ENCODE assay signal across 8 cellular contexts in genomic region chr5:181167814-181168488, GRCh38. TPM values are rescaled to one million over a fixed set of nuclear protein-coding genes. Genes with fewer than 3 reads are reported as not detected.
DNase-seq lines count a peak whose midpoint lies in the region; ATAC-seq, FAIRE-seq and TF ChIP-seq lines count a peak whose summit lies in the region.

No MANE protein-coding gene starts in this region.

- peak; percentile 73 for TF ChIP-seq CTCF in A549 (IDR thresholded peaks at IDR 0.05)
- peak; percentile 37 for TF ChIP-seq CTCF in epithelial cell of esophagus (IDR thresholded peaks at IDR 0.05; ENCODE audit: insufficient read depth, low read depth, low read length, missing control alignments)

- H3K4me3 ChIP-seq in A549 (peak overlapping the region; percentile 13; the same call in 1 of the 3 replicates), epithelial cell of esophagus (ENCODE audit: low read length) (no peak overlapping the region)

- POLR2A ChIA-PET in A549 (lab: Yijun Ruan, JAX): interaction anchor here (1.1 kb wide), 1 partner anchor 17 kb away, joined by 4 read pairs; no protein-coding TSS in a partner anchor

- FAIRE-seq in A549 (lab: Jason Lieb, UNC): no peak

- 10% methylated on average over 11 of the region's 11 CpGs for WGBS in A549 (ENCODE audit: missing lambda C conversion rate)

- H3K4me2 ChIP-seq in A549: peak overlapping the region; percentile 76

- TF ChIP-seq POLR2A in A549 (IDR thresholded peaks at IDR 0.05; ENCODE audit: low read length): no peak

- H3K27ac ChIP-seq in A549: 0 out of 6 replicates have a peak overlapping the region, but pooled peaks of 1 of the 2 experiments have one; percentile 33

- CTCF ChIA-PET in A549 (lab: Yijun Ruan, JAX): interaction anchor here (0.6 to 2.2 kb wide), 29 partner anchors 8 to 400 kb away, joined by 3 to 26 read pairs (median 4); partner anchors contain the start of gene TRIM7

- no peak for TF ChIP-seq EP300 in A549 (IDR thresholded peaks at IDR 0.05)

- H3K9me3 ChIP-seq in A549: no peaks in the 10 kb centered on the region

- ATAC-seq in A549 (no peak), GM19035 (IDR thresholded peaks at IDR 0.05; ENCODE audit: unreplicated experiment) (no peak)

- DNase-seq in A549 (ENCODE audit: low read depth in 1 of 2, low spot score in 1 of 2): peak in 1 of 2 experiments; percentile 70
- peak; percentile 28 for DNase-seq in ELR (ENCODE audit: low read depth)
- peak; percentile 86 for DNase-seq in NCI-H82 (lab: John Stamatoyannopoulos, UW)
- peak; percentile 31 for DNase-seq in epithelial cell of esophagus (ENCODE audit: low read depth)
- DNase-seq in T-helper 1 cell: no peak
- no peak for DNase-seq in NCI-H187 (lab: John Stamatoyannopoulos, UW)
- DNase-seq in NCI-H1048 (lab: John Stamatoyannopoulos, UW): no peak

- peaks cover 29% of the 10 kb centered on the region for H3K4me1 ChIP-seq in A549

- peak; percentile 43 to 46; a peak in 4 of 5 replicates for TF ChIP-seq RAD21 in A549 (conservative IDR thresholded peaks at IDR 0.05 in 1 of 2, IDR thresholded peaks at IDR 0.05 in 1 of 2)

TF ChIP-seq in A549, 52 proteins besides CTCF, POLR2A, EP300 and RAD21:
- TF ChIP-seq NPAS2 (CRISPR knock-in tag; IDR thresholded peaks at IDR 0.05; ENCODE audit: borderline replicate concordance) (no peak), GATA3 (IDR thresholded peaks at IDR 0.05; ENCODE audit: borderline replicate concordance) (peak; percentile 74), TP53 (CRISPR knock-in tag; IDR thresholded peaks at IDR 0.05) (no peak), EHF (CRISPR knock-in tag; IDR thresholded peaks at IDR 0.05) (no peak), TFCP2L1 (CRISPR knock-in tag; IDR thresholded peaks at IDR 0.05) (no peak), SMC3 (IDR thresholded peaks at IDR 0.05) (peak; percentile 52), PBX3 (IDR thresholded peaks at IDR 0.05) (no peak), SREBF2 (IDR thresholded peaks at IDR 0.05) (no peak), HOXB13 (CRISPR knock-in tag; IDR thresholded peaks at IDR 0.05; ENCODE audit: low read depth) (no peak), NR3C1 (IDR thresholded peaks at IDR 0.05) (no peak), JUN (IDR thresholded peaks at IDR 0.05) (no peak), KDM1A (IDR thresholded peaks at IDR 0.05; ENCODE audit: low read depth) (no peak), ZFP36 (IDR thresholded peaks at IDR 0.05; ENCODE audit: borderline replicate concordance, partially characterized antibody) (no peak)

RNA-seq across cellular contexts. Expression of gene OR2V2, which starts 20.6 kb away (rescaled TPM):
- polyA plus RNA-seq in A549 (2011; rRNA removed): not detected in 2 replicates
- polyA plus RNA-seq in A549 (2012; cell fraction: cytosol; rRNA removed): not detected in 2 replicates
- not detected in 2 replicates for polyA plus RNA-seq in A549 (2012; cell fraction: nucleus; rRNA removed)
- polyA plus RNA-seq in A549 (2017; fragmentation: RNase III; extraction: RNeasy Plus Mini Kit Qiagen cat#74134 plus additional on column Dnase treatment): not detected in 3 replicates
- not detected in 2 replicates for polyA minus RNA-seq in A549 (2011; rRNA and poly(A)+ RNA removed)

RNA-seq across cellular contexts. Expression of gene OR2V1, which starts 37.0 kb away (rescaled TPM):
- not detected in 2 replicates for polyA plus RNA-seq in A549 (2011; rRNA removed)
- not detected in 2 replicates for polyA plus RNA-seq in A549 (2012; cell fraction: cytosol; rRNA removed)
- polyA plus RNA-seq in A549 (2012; cell fraction: nucleus; rRNA removed): not detected in 2 replicates
- not detected in 3 replicates for polyA plus RNA-seq in A549 (2017; fragmentation: RNase III; extraction: RNeasy Plus Mini Kit Qiagen cat#74134 plus additional on column Dnase treatment)
- not detected in 2 replicates for polyA minus RNA-seq in A549 (2011; rRNA and poly(A)+ RNA removed)

RNA-seq across cellular contexts. Expression of gene TRIM7, which starts 37.0 kb away (rescaled TPM):
- 20.4 and 30.7 TPM in 2 replicates for polyA plus RNA-seq in A549 (2011; rRNA removed)
- polyA plus RNA-seq in A549 (2012; cell fraction: cytosol; rRNA removed): 27.2 and 28.7 TPM in 2 replicates
- 20.4 and 25.4 TPM in 2 replicates for polyA plus RNA-seq in A549 (2012; cell fraction: nucleus; rRNA removed)
- 21.8 to 23.2 TPM (median 23.1 TPM) in 3 replicates for polyA plus RNA-seq in A549 (2017; fragmentation: RNase III; extraction: RNeasy Plus Mini Kit Qiagen cat#74134 plus additional on column Dnase treatment)
- 5.3 and 5.6 TPM in 2 replicates for polyA minus RNA-seq in A549 (2011; rRNA and poly(A)+ RNA removed)

RNA-seq across cellular contexts. Expression of gene TRIM41, which starts 55.1 kb away (rescaled TPM):
- 17.0 and 22.7 TPM in 2 replicates for polyA plus RNA-seq in A549 (2011; rRNA removed)
- 21.6 and 22.2 TPM in 2 replicates for polyA plus RNA-seq in A549 (2012; cell fraction: cytosol; rRNA removed)
- 73.3 and 77.6 TPM in 2 replicates for polyA plus RNA-seq in A549 (2012; cell fraction: nucleus; rRNA removed)
- polyA plus RNA-seq in A549 (2017; fragmentation: RNase III; extraction: RNeasy Plus Mini Kit Qiagen cat#74134 plus additional on column Dnase treatment): 29.7 to 35.0 TPM (median 32.5 TPM) in 3 replicates
- polyA minus RNA-seq in A549 (2011; rRNA and poly(A)+ RNA removed): 10.5 and 11.3 TPM in 2 replicates

Comparison
In these comparisons a context has a peak if more than half of its experiments do, and no peak if none do; other contexts are left out.
1. DNase-seq: peak in ELR (single experiment), NCI-H82 (single experiment) and epithelial cell of esophagus (single experiment); none in T-helper 1 cell (0 of 5), NCI-H187 (0 of 2) and NCI-H1048 (single experiment).